Comparison of ENCODE assay signal across 17 cellular contexts in the genomic region with DNA sequence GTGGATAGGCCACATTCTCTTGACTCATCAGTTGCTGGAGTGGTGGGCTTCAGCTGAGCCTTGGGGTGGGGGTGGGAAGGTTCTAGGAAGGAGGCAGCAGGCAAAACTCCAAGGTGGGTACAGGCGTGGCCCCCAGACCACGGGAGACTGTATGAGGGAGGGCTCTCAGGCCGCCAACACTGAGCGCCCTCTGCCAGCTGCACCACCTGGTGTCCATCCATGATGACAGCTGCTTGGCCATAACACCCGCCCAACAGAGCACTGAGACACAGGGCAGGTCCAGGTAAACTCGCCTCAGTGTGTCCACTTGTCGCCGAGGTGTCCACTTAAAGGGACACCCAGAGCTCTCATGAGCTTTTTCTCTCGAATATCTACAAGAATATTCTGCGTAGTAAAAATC.
DNase-seq lines count a peak whose midpoint lies in the region; ATAC-seq and TF ChIP-seq lines count a peak whose summit lies in the region.
"Had no signal": no experiment of that assay in that cellular context is flagged by ENCODE, and none has a peak within 500 bp of the region (broad histone marks: within the 10 kb centered on the region; RNA-seq: fewer than 3 reads in every experiment).

No MANE protein-coding gene starts in this region.

- peaks cover 4% of the 10 kb centered on the region for H3K4me1 Mint-ChIP-seq in endodermal cell
- H3K4me1 Mint-ChIP-seq: B cell had no signal

- H3K79me2 ChIP-seq in SK-N-SH (ENCODE audit: insufficient read depth) = no peaks in the 10 kb centered on the region
- H3K79me2 ChIP-seq in HCT116 (ENCODE audit: insufficient read depth, low read length) = no peaks in the 10 kb centered on the region

- no peak for TF ChIP-seq EP300 in SK-N-SH (IDR thresholded peaks at IDR 0.05; ENCODE audit: borderline replicate concordance in 1 of 2, low read depth in 1 of 2, low read length in 1 of 2)
- TF ChIP-seq EP300 in gastroesophageal sphincter (IDR thresholded peaks at IDR 0.05) = no peak

- H3K4me2 ChIP-seq in SK-N-SH (no peak overlapping the region), HCT116 (ENCODE audit: low read length) (no peak overlapping the region)
- H3K4me2 ChIP-seq: GM23338 had no signal

- H3K9me3 ChIP-seq in SK-N-SH (no peaks in the 10 kb centered on the region), HCT116 (ENCODE audit: control insufficient read depth in 1 of 2, insufficient read depth in 1 of 2, low read depth in 1 of 2, low read length in 2 of 2) (peaks cover 0 to 15% of the 10 kb centered on the region in 2 experiments; a peak in 1 of 4 replicates), endodermal cell (ENCODE audit: control insufficient read depth, low read length) (peaks cover 13% of the 10 kb centered on the region), left ventricle myocardium inferior (replicated peaks) (no peaks in the 10 kb centered on the region), gastroesophageal sphincter (no peaks in the 10 kb centered on the region)

- no peaks in the 10 kb centered on the region for H3K36me3 Mint-ChIP-seq in endodermal cell (ENCODE audit: low read depth)
- H3K36me3 Mint-ChIP-seq: CD4-positive, alpha-beta memory T cell had no signal

- WGBS in SK-N-SH (ENCODE audit: low lambda C conversion rate) = 44% methylated on average over 8 of the region's 10 CpGs
- WGBS in endodermal cell (ENCODE audit: insufficient coverage in 1 of 2, insufficient read length in 1 of 2), 2 experiments = 91 to 99% methylated on average over 9 to 10 of the region's 10 CpGs
- WGBS in gastroesophageal sphincter (ENCODE audit: low coverage in 1 of 2), 2 donors = 57 to 74% methylated on average over 6 to 8 of the region's 10 CpGs

- H3K9ac ChIP-seq in SK-N-SH (no peak overlapping the region), HCT116 (ENCODE audit: low read length) (no peak overlapping the region), endodermal cell (ENCODE audit: extremely low read depth, low read length, poor library complexity, severe bottlenecking) (no peak overlapping the region)

- H3K4me3 Mint-ChIP-seq in endodermal cell = no peak overlapping the region
- H3K4me3 Mint-ChIP-seq: B cell; CD4-positive, alpha-beta memory T cell; GM23338; H9 had no signal

- intact Hi-C loops in HCT116 (cut with micrococcal nuclease) (no loop called here), left ventricle myocardium inferior (cut with micrococcal nuclease) (no loop called here)

- CTCF ChIA-PET in SK-N-SH (lab: Yijun Ruan, JAX) (no interaction called here), HCT116 (lab: Charles Lee) (interaction anchor here (1.4 kb wide), 1 partner anchor 121 kb away, joined by 3 read pairs; no protein-coding TSS in a partner anchor)

- TF ChIP-seq CTCF in SK-N-SH (IDR thresholded peaks at IDR 0.05) (peak; percentile 14; the same call in 1 of the 2 replicates), HCT116 (IDR thresholded peaks at IDR 0.05 in 2 of 3, conservative IDR thresholded peaks at IDR 0.05 in 1 of 3; ENCODE audit: borderline replicate concordance in 1 of 3, insufficient read depth in 1 of 3, low read depth in 2 of 3, low read length in 2 of 3) (peak in 2 of 3 experiments; percentile 20 to 22; a peak in 1 of 6 replicates), endodermal cell (conservative IDR thresholded peaks at IDR 0.05) (peak; percentile 21), left ventricle myocardium inferior (IDR thresholded peaks at IDR 0.05; ENCODE audit: borderline replicate concordance) (no peak), gastroesophageal sphincter (IDR thresholded peaks at IDR 0.05) (no peak)

- RAD21 ChIA-PET in HCT116 (lab: Charles Lee; ENCODE audit: low non-redundant PET in 1 of 2, low total read pairs in 2 of 2, uncharacterized antibody in 2 of 2, unreplicated experiment in 2 of 2) = no interaction called here

- no peaks in the 10 kb centered on the region for H4K20me1 ChIP-seq in SK-N-SH (ENCODE audit: insufficient read depth)
- no peaks in the 10 kb centered on the region for H4K20me1 ChIP-seq in HCT116 (ENCODE audit: insufficient read depth)

- H3K36me3 ChIP-seq in SK-N-SH (replicated peaks in 1 of 2; ENCODE audit: control insufficient read depth in 1 of 2, insufficient read depth in 2 of 2, low read length in 1 of 2) (no peaks in the 10 kb centered on the region), HCT116 (ENCODE audit: control insufficient read depth in 1 of 2, insufficient read depth in 2 of 2, low read length in 2 of 2) (no peaks in the 10 kb centered on the region), endodermal cell (ENCODE audit: control insufficient read depth, insufficient read depth, low read length) (no peaks in the 10 kb centered on the region), left ventricle myocardium inferior (no peaks in the 10 kb centered on the region), gastroesophageal sphincter (no peaks in the 10 kb centered on the region)

- H2AFZ ChIP-seq in SK-N-SH (ENCODE audit: low read depth) (no peak overlapping the region), HCT116 (ENCODE audit: low read depth, low read length, poor library complexity, severe bottlenecking) (no peak overlapping the region)
- H2AFZ ChIP-seq: GM23338 had no signal

- H3F3A ChIP-seq in SK-N-SH (replicated peaks; ENCODE audit: insufficient read depth) = peaks cover 13% of the 10 kb centered on the region

- no peak for TF ChIP-seq POLR2A in HCT116 (IDR thresholded peaks at IDR 0.05; ENCODE audit: borderline replicate concordance, extremely low read depth, insufficient read depth, insufficient read length)
- TF ChIP-seq POLR2A in gastroesophageal sphincter (IDR thresholded peaks at IDR 0.05) = no peak

- peaks cover 1% of the 10 kb centered on the region for H3K27me3 Mint-ChIP-seq in endodermal cell (ENCODE audit: insufficient read depth)

- DNase-seq in SK-N-SH (no peak), HCT116 (ENCODE audit: low read depth, low spot score) (no peak), endodermal cell (no peak), left ventricle myocardium inferior (no peak)
- no peak for DNase-seq in activated effector memory CD4-positive, alpha-beta T cell treated with anti-CD3 and anti-CD28 coated beads, Interleukin-2, amount 50 U/mL, for 16 hours
- DNase-seq: 8988T; CD4-positive, alpha-beta memory T cell; DMS79; H9; KBM-7 had no signal

- H3K9me3 Mint-ChIP-seq in endodermal cell = peaks cover 12% of the 10 kb centered on the region

- H3K4me1 ChIP-seq in SK-N-SH (ENCODE audit: control insufficient read depth in 1 of 2, insufficient read depth in 2 of 2, low read depth in 1 of 2, low read length in 1 of 2) = peaks cover 0 to 5% of the 10 kb centered on the region in 2 experiments; a peak in 1 of 4 replicates
- H3K4me1 ChIP-seq in HCT116 (ENCODE audit: control insufficient read depth in 1 of 2, insufficient read depth in 2 of 2, low read length in 2 of 2) = peaks cover 4 to 18% of the 10 kb centered on the region in 2 experiments; a peak in 3 of 4 replicates
- no peaks in the 10 kb centered on the region for H3K4me1 ChIP-seq in endodermal cell (ENCODE audit: control insufficient read depth, insufficient read depth, low read length)
- H3K4me1 ChIP-seq in left ventricle myocardium inferior = peaks cover 8% of the 10 kb centered on the region
- no peaks in the 10 kb centered on the region for H3K4me1 ChIP-seq in gastroesophageal sphincter

- POLR2A ChIA-PET in SK-N-SH (lab: Yijun Ruan, JAX) (no interaction called here), HCT116 (lab: Charles Lee) (no interaction called here)

- no peak overlapping the region for H3K27ac Mint-ChIP-seq in endodermal cell
- H3K27ac Mint-ChIP-seq: B cell; CD4-positive, alpha-beta memory T cell; GM23338 had no signal

- no TSS peak for BruUV-seq in HCT116 (replicated peaks; lab: Mats Ljungman, UMichigan)

- ATAC-seq in SK-N-SH treated with all-trans-retinoic acid at 6 μM for 48 hours (no peak), HCT116 (no peak), gastroesophageal sphincter (no peak)
- ATAC-seq: GM12878, GM23338 had no signal

- H3K27me3 ChIP-seq in SK-N-SH (ENCODE audit: insufficient read depth) = peaks cover 10% of the 10 kb centered on the region; the same call in 1 of the 2 replicates
- H3K27me3 ChIP-seq in HCT116 (ENCODE audit: insufficient read depth, low read length) = no peaks in the 10 kb centered on the region
- no peaks in the 10 kb centered on the region for H3K27me3 ChIP-seq in endodermal cell (ENCODE audit: control insufficient read depth, insufficient read depth, low read length, poor library complexity, severe bottlenecking)
- H3K27me3 ChIP-seq in left ventricle myocardium inferior (ENCODE audit: low read depth) = peaks cover 22% of the 10 kb centered on the region
- peaks cover 31% of the 10 kb centered on the region for H3K27me3 ChIP-seq in gastroesophageal sphincter

- TF ChIP-seq RAD21 in SK-N-SH (IDR thresholded peaks at IDR 0.05; ENCODE audit: low read length) (no peak), HCT116 (IDR thresholded peaks at IDR 0.05; ENCODE audit: low read depth) (no peak)

- H3K27ac ChIP-seq in SK-N-SH (ENCODE audit: low read depth in 2 of 2, low read length in 1 of 2) (no peak overlapping the region), HCT116 (ENCODE audit: low read depth, low read length) (no peak overlapping the region), endodermal cell (ENCODE audit: low read depth, low read length) (no peak overlapping the region), left ventricle myocardium inferior (replicated peaks) (no peak overlapping the region), gastroesophageal sphincter (no peak overlapping the region)
- H3K27ac ChIP-seq: C4-2B, HL-60 had no signal

- H3K9me2 ChIP-seq in SK-N-SH (no peaks in the 10 kb centered on the region), HCT116 (ENCODE audit: insufficient read depth) (no peaks in the 10 kb centered on the region)

- H3K4me3 ChIP-seq in SK-N-SH (ENCODE audit: low read depth in 2 of 2, low read length in 1 of 2) (no peak overlapping the region), HCT116 (replicated peaks in 1 of 2; ENCODE audit: low read depth in 1 of 2, low read length in 2 of 2) (no peak overlapping the region), endodermal cell (ENCODE audit: low read length) (no peak overlapping the region), left ventricle myocardium inferior (no peak overlapping the region), gastroesophageal sphincter (no peak overlapping the region)
- H3K4me3 ChIP-seq: GM12878, GM23338 had no signal

TF ChIP-seq in SK-N-SH, 30 proteins besides CTCF, POLR2A, EP300 and RAD21 (continues in another document):
- TF ChIP-seq FOXJ3 (CRISPR knock-in tag; IDR thresholded peaks at IDR 0.05) (no peak), GABPA (IDR thresholded peaks at IDR 0.05; ENCODE audit: low read depth) (no peak)

TF ChIP-seq in SK-N-SH treated with all-trans-retinoic acid at 6 μM for 48 hours, 23 proteins besides CTCF, POLR2A, EP300 and RAD21 (continues in another document):
- TF ChIP-seq OSR1 (CRISPR knock-in tag; IDR thresholded peaks at IDR 0.05) (no peak), TCF4 (CRISPR knock-in tag; IDR thresholded peaks at IDR 0.05; ENCODE audit: borderline replicate concordance) (no peak), ZNF8 (CRISPR knock-in tag; IDR thresholded peaks at IDR 0.05) (no peak), BACH2 (CRISPR knock-in tag; IDR thresholded peaks at IDR 0.05; ENCODE audit: borderline replicate concordance) (no peak)

TF ChIP-seq in HCT116, 20 proteins besides CTCF, POLR2A, EP300 and RAD21 (continues in another document):
- no peak for TF ChIP-seq EGR1 (IDR thresholded peaks at IDR 0.05; ENCODE audit: low read depth)

Comparison
In these comparisons a context has a peak if more than half of its experiments do, and no peak if none do; other contexts are left out.
1. CTCF ChIP-seq: peak in SK-N-SH (single experiment), HCT116 (2 of 3) and endodermal cell (single experiment); none in left ventricle myocardium inferior (single experiment) and gastroesophageal sphincter (0 of 4).